14 cellular contexts compared by ENCODE assay signal in the genomic region with DNA sequence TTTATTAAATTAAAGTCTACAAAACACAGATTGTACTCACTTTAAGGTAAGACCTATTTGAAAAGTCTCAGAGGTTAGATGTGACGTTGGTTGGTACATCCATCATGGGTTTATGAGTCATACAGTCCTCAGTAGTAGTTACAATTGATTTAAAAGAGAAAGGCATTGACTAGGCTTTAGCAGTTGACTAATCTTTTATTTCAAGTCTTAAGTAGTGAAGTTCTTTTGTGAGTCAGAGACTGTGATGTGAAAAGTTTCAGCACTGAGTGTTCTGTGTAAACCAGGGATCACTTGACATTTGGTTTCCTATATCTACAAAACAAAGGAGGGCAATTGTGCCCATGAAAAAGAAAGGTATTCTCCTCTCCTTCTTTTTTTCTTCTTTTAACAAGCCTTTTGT.
DNase-seq lines count a peak whose midpoint lies in the region; ATAC-seq and TF ChIP-seq lines count a peak whose summit lies in the region.
"Had no signal": no experiment of that assay in that cellular context is flagged by ENCODE, and none has a peak within 500 bp of the region (broad histone marks: within the 10 kb centered on the region; RNA-seq: fewer than 3 reads in every experiment).

No MANE protein-coding gene starts in this region.

- H3K9me3 Mint-ChIP-seq in stimulated activated naive B cell treated with anti-CD40 and anti-IgM and Interleukin-4, amounts not matched to agents 10 μg/mL and 1 μg/mL and 100 μg/mL, for 72 hours, result no peaks in the 10 kb centered on the region

- TF ChIP-seq CTCF in retinal pigment epithelial cell (conservative IDR thresholded peaks at IDR 0.05; ENCODE audit: low read depth, low read length), result no peak

- no peaks in the 10 kb centered on the region for H3K9me3 ChIP-seq in aorta (ENCODE audit: control insufficient read depth, low read length)
- H3K9me3 ChIP-seq: thoracic aorta had no signal

- intact Hi-C loops in aorta (cut with DNase I), result no loop called here

- no peaks in the 10 kb centered on the region for H3K4me1 ChIP-seq in aorta (ENCODE audit: control insufficient read depth in 1 of 2, insufficient read depth in 2 of 2, low read length in 2 of 2)

- no peaks in the 10 kb centered on the region for H3K27me3 Mint-ChIP-seq in stimulated activated naive B cell treated with anti-CD40 and anti-IgM and Interleukin-4, amounts not matched to agents 10 μg/mL and 1 μg/mL and 100 μg/mL, for 72 hours

- H3K27me3 ChIP-seq in aorta (ENCODE audit: control insufficient read depth in 1 of 2, insufficient read depth in 2 of 2, low read length in 1 of 2), result no peaks in the 10 kb centered on the region

- no peaks in the 10 kb centered on the region for H3K36me3 ChIP-seq in aorta (ENCODE audit: control insufficient read depth in 1 of 2, insufficient read depth in 2 of 2, low read length in 1 of 2)
- H3K36me3 ChIP-seq: thoracic aorta had no signal

- H3K27ac ChIP-seq in epithelial cell of prostate, result peak overlapping the region; percentile 45
- no peak overlapping the region for H3K27ac ChIP-seq in aorta (ENCODE audit: low read depth in 1 of 2, low read length in 2 of 2)
- H3K27ac ChIP-seq: thoracic aorta had no signal

- H3K4me1 Mint-ChIP-seq in stimulated activated naive B cell treated with anti-CD40 and anti-IgM and Interleukin-4, amounts not matched to agents 10 μg/mL and 1 μg/mL and 100 μg/mL, for 72 hours, result no peaks in the 10 kb centered on the region

- no peak for ATAC-seq in aorta (ENCODE audit: low FRiP score)
- ATAC-seq in stimulated activated naive B cell treated with anti-CD40 and anti-IgM and Interleukin-4, amounts not matched to agents 10 μg/mL and 1 μg/mL and 100 μg/mL, for 72 hours (replicated peaks), result no peak

- 57 to 67% methylated on average over 1 of the region's 1 CpG for WGBS in aorta, 2 donors

- peak; percentile 54 for DNase-seq in NCI-H2107 treated with DMSO at 0.1 percent for 48 hours (lab: John Stamatoyannopoulos, UW; ENCODE audit: unreplicated experiment)
- no peak for DNase-seq in NCI-H2107 (lab: John Stamatoyannopoulos, UW)
- peak; percentile 45 for DNase-seq in M059J (ENCODE audit: low read depth)
- peak; percentile 94 for DNase-seq in epithelial cell of prostate (ENCODE audit: low read depth, low spot score)
- DNase-seq in retinal pigment epithelial cell (ENCODE audit: low read depth), result peak; percentile 98
- no peak for DNase-seq in aorta
- DNase-seq in GM19238 (ENCODE audit: insufficient read length, low spot score), result no peak
- no peak for DNase-seq in stimulated activated naive B cell treated with anti-CD40 and anti-IgM and Interleukin-4, amounts not matched to agents 10 μg/mL and 1 μg/mL and 100 μg/mL, for 72 hours
- DNase-seq: 8988T; KG1; NCI-H524; stimulated activated CD4-positive, alpha-beta T cell treated with anti-CD3 and anti-CD28 coated beads, Interleukin-2, amount 100 ng/mL, for 24 hours; T-helper 1 cell had no signal

- H3K4me3 ChIP-seq in retinal pigment epithelial cell (ENCODE audit: low read length) (no peak overlapping the region), aorta (ENCODE audit: low read length in 2 of 2) (no peak overlapping the region)
- H3K4me3 ChIP-seq: thoracic aorta had no signal

- H3K36me3 Mint-ChIP-seq in stimulated activated naive B cell treated with anti-CD40 and anti-IgM and Interleukin-4, amounts not matched to agents 10 μg/mL and 1 μg/mL and 100 μg/mL, for 72 hours, result no peaks in the 10 kb centered on the region

- H3K4me3 Mint-ChIP-seq in stimulated activated naive B cell treated with anti-CD40 and anti-IgM and Interleukin-4, amounts not matched to agents 10 μg/mL and 1 μg/mL and 100 μg/mL, for 72 hours, result no peak overlapping the region

- H3K27ac Mint-ChIP-seq in stimulated activated naive B cell treated with anti-CD40 and anti-IgM and Interleukin-4, amounts not matched to agents 10 μg/mL and 1 μg/mL and 100 μg/mL, for 72 hours, result no peak overlapping the region

Comparison
In these comparisons a context has a peak if more than half of its experiments do, and no peak if none do; other contexts are left out.
1. DNase-seq: peak in NCI-H2107 treated with DMSO at 0.1 percent for 48 hours (single experiment), M059J (single experiment), epithelial cell of prostate (single experiment) and retinal pigment epithelial cell (single experiment); none in NCI-H2107 (single experiment), aorta (0 of 2), GM19238 (single experiment) and stimulated activated naive B cell treated with anti-CD40 and anti-IgM and Interleukin-4, amounts not matched to agents 10 μg/mL and 1 μg/mL and 100 μg/mL, for 72 hours (single experiment).